ENCODE assay signal across 10 cellular contexts in the genomic region with DNA sequence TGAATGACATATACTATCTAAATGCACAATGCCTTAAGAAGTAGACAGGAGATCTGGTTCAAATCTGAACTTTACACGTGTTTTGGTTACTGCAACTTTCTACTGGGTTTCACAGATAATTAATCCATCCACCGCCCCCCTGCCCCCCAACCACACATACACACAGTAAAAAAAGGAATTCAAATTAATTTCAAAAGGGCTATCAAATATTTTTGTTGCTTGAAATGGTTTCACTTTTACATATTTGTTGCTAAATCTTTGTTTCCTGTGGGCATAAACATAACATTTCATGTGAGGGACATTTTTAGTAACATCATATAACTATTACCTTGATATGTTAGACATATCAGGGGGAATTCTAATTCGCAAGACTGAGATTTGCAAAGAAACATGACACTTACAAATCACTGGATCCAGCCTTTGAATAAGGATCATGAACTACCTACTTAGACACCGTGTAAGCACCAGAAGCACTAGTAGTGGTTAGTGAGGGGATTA. TPM values are rescaled to one million over a fixed set of nuclear protein-coding genes. Genes with fewer than 3 reads are reported as not detected.
A peak's percentile ranks its signal among the peaks of the same experiment; 100 is the strongest.
DNase-seq lines count a peak whose midpoint lies in the region; ATAC-seq and TF ChIP-seq lines count a peak whose summit lies in the region.
"Had no signal": no experiment of that assay in that cellular context is flagged by ENCODE, and none has a peak within 500 bp of the region (broad histone marks: within the 10 kb centered on the region; RNA-seq: fewer than 3 reads in every experiment).

No MANE protein-coding gene starts in this region.

- H3K9me3 Mint-ChIP-seq in CD8-positive, alpha-beta memory T cell, result no peaks in the 10 kb centered on the region
- H3K9me3 Mint-ChIP-seq in chondrocyte (ENCODE audit: low read depth), result no peaks in the 10 kb centered on the region

- CTCF ChIA-PET in CD8-positive, alpha-beta memory T cell (lab: Charles Lee), result interaction anchor here (1.5 kb wide), 1 partner anchor 53 kb away, joined by 3 read pairs; no protein-coding TSS in a partner anchor

- no peaks in the 10 kb centered on the region for H3K9me3 ChIP-seq in CD8-positive, alpha-beta memory T cell (ENCODE audit: low read length)
- H3K9me3 ChIP-seq in RWPE2 (ENCODE audit: severe bottlenecking), result no peaks in the 10 kb centered on the region
- no peaks in the 10 kb centered on the region for H3K9me3 ChIP-seq in skeletal muscle satellite cell (replicated peaks; ENCODE audit: low read length)
- H3K9me3 ChIP-seq in GM23248 (ENCODE audit: low read depth), result no peaks in the 10 kb centered on the region
- H3K9me3 ChIP-seq in Karpas-422 (ENCODE audit: low read length), result no peaks in the 10 kb centered on the region

- H3K27me3 ChIP-seq in CD8-positive, alpha-beta memory T cell (ENCODE audit: insufficient read depth, low read length, poor library complexity, severe bottlenecking), result no peaks in the 10 kb centered on the region
- no peaks in the 10 kb centered on the region for H3K27me3 ChIP-seq in RWPE2 (ENCODE audit: insufficient read depth, poor library complexity, severe bottlenecking)
- no peaks in the 10 kb centered on the region for H3K27me3 ChIP-seq in skeletal muscle satellite cell (ENCODE audit: control insufficient read depth, insufficient read depth, low read length)
- H3K27me3 ChIP-seq in GM23248 (replicated peaks; ENCODE audit: insufficient read depth), result no peaks in the 10 kb centered on the region
- H3K27me3 ChIP-seq in Karpas-422 (ENCODE audit: low read length), result no peaks in the 10 kb centered on the region
- H3K27me3 ChIP-seq: dorsolateral prefrontal cortex had no signal

- H3K27ac ChIP-seq in CD8-positive, alpha-beta memory T cell (ENCODE audit: low read depth, low read length), result peak overlapping the region; percentile 49
- peak overlapping the region; percentile 4 for H3K27ac ChIP-seq in RWPE2 (ENCODE audit: poor library complexity, severe bottlenecking)
- H3K27ac ChIP-seq in GM23248, result no peak overlapping the region
- no peak overlapping the region for H3K27ac ChIP-seq in Karpas-422 (ENCODE audit: low read length)

- WGBS in GM23248 (ENCODE audit: low coverage in 1 of 2, low lambda C conversion rate in 2 of 2, missing lambda C conversion rate in 2 of 2), 2 experiments, result 59 to 63% methylated on average over 4 of the region's 4 CpGs

- peaks cover 6 to 13% (median 6%) of the 10 kb centered on the region in 3 donors for H3K36me3 Mint-ChIP-seq in CD8-positive, alpha-beta memory T cell
- H3K36me3 Mint-ChIP-seq in chondrocyte (ENCODE audit: low read depth), result peaks cover 9% of the 10 kb centered on the region

- H3K79me2 ChIP-seq in GM23248 (ENCODE audit: insufficient read depth), result 0 out of 2 replicates have a peak, but pooled peaks cover 19% of the 10 kb centered on the region
- no peaks in the 10 kb centered on the region for H3K79me2 ChIP-seq in Karpas-422 (ENCODE audit: low read length)

- peaks cover 6% of the 10 kb centered on the region for H3F3A ChIP-seq in GM23248 (ENCODE audit: insufficient read depth)

- TF ChIP-seq CTCF in RWPE2 (IDR thresholded peaks at IDR 0.05; ENCODE audit: poor library complexity, severe bottlenecking) (no peak), chondrocyte (IDR thresholded peaks at IDR 0.05) (no peak)

- H3K4me3 ChIP-seq in CD8-positive, alpha-beta memory T cell (ENCODE audit: low read length), result no peak overlapping the region
- no peak overlapping the region for H3K4me3 ChIP-seq in RWPE2 (ENCODE audit: severe bottlenecking)
- no peak overlapping the region for H3K4me3 ChIP-seq in skeletal muscle satellite cell (ENCODE audit: low read length)
- H3K4me3 ChIP-seq in GM23248, result no peak overlapping the region
- H3K4me3 ChIP-seq in Karpas-422 (ENCODE audit: low read length), result no peak overlapping the region
- H3K4me3 ChIP-seq: dorsolateral prefrontal cortex had no signal

- H3K27ac Mint-ChIP-seq in CD8-positive, alpha-beta memory T cell, result peak overlapping the region; percentile 89 to 99 (median 96)
- H3K27ac Mint-ChIP-seq in chondrocyte (ENCODE audit: unreplicated experiment), result peak overlapping the region; percentile 57

- peaks cover 70 to 89% (median 79%) of the 10 kb centered on the region in 3 donors for H3K4me1 Mint-ChIP-seq in CD8-positive, alpha-beta memory T cell
- H3K4me1 Mint-ChIP-seq in chondrocyte (ENCODE audit: low read depth), result peaks cover 79% of the 10 kb centered on the region

- no peaks in the 10 kb centered on the region for H3K9me2 ChIP-seq in GM23248 (ENCODE audit: insufficient read depth)
- H3K9me2 ChIP-seq in Karpas-422 (replicated peaks; ENCODE audit: insufficient read depth, low read length), result no peaks in the 10 kb centered on the region

- POLR2A ChIA-PET in CD8-positive, alpha-beta memory T cell (lab: Charles Lee), result interaction anchor here (0.7 to 3.2 kb wide), 3 partner anchors 7 to 158 kb away, joined by 3 to 13 read pairs (median 3); a partner anchor contains a TSS

- peak overlapping the region; percentile 69 to 90 (median 83) for H3K4me3 Mint-ChIP-seq in CD8-positive, alpha-beta memory T cell
- H3K4me3 Mint-ChIP-seq in chondrocyte (ENCODE audit: unreplicated experiment), result no peak overlapping the region

- H3K27me3 Mint-ChIP-seq in CD8-positive, alpha-beta memory T cell, result no peaks in the 10 kb centered on the region
- H3K27me3 Mint-ChIP-seq in chondrocyte (ENCODE audit: low read depth), result no peaks in the 10 kb centered on the region

- no peak for ATAC-seq in RWPE2 (ENCODE audit: low read depth)
- ATAC-seq in GM19397 (IDR thresholded peaks at IDR 0.05; ENCODE audit: unreplicated experiment), result no peak

- H2AFZ ChIP-seq in GM23248 (no peak overlapping the region), Karpas-422 (ENCODE audit: low read length) (no peak overlapping the region)

- in situ Hi-C loops in GM23248 (cut with MboI), result no loop called here

- H3K4me2 ChIP-seq in skeletal muscle satellite cell (ENCODE audit: low read length) (peak overlapping the region; percentile 4), GM23248 (ENCODE audit: unreplicated experiment) (no peak overlapping the region), Karpas-422 (ENCODE audit: low read depth, low read length, poor library complexity, severe bottlenecking) (no peak overlapping the region)

- H3K4me1 ChIP-seq in CD8-positive, alpha-beta memory T cell (ENCODE audit: insufficient read depth, low read length), result peaks cover 33% of the 10 kb centered on the region
- H3K4me1 ChIP-seq in RWPE2 (ENCODE audit: insufficient read depth, poor library complexity, severe bottlenecking) (peaks cover 28% of the 10 kb centered on the region), skeletal muscle satellite cell (ENCODE audit: control insufficient read depth, insufficient read depth, low read length) (peaks cover 23% of the 10 kb centered on the region), GM23248 (ENCODE audit: insufficient read depth) (peaks cover 27% of the 10 kb centered on the region), Karpas-422 (ENCODE audit: low read length) (no peaks in the 10 kb centered on the region)

- H4K20me1 ChIP-seq in GM23248 (ENCODE audit: insufficient read depth), result no peaks in the 10 kb centered on the region
- H4K20me1 ChIP-seq in Karpas-422 (ENCODE audit: insufficient read depth, low read depth, low read length), result no peaks in the 10 kb centered on the region

- no peaks in the 10 kb centered on the region for H3K36me3 ChIP-seq in CD8-positive, alpha-beta memory T cell (ENCODE audit: insufficient read depth, low read length)
- H3K36me3 ChIP-seq in RWPE2 (ENCODE audit: low read depth) (no peaks in the 10 kb centered on the region), skeletal muscle satellite cell (ENCODE audit: insufficient read depth, low read length) (peaks cover 5% of the 10 kb centered on the region), GM23248 (ENCODE audit: low read depth) (no peaks in the 10 kb centered on the region), Karpas-422 (ENCODE audit: insufficient read depth, low read length) (no peaks in the 10 kb centered on the region)

- no peak for DNase-seq in CD8-positive, alpha-beta memory T cell
- DNase-seq in RWPE2 (ENCODE audit: low spot score) (no peak), chondrocyte (ENCODE audit: low spot score) (no peak), GM23248 (no peak), Karpas-422 (no peak)
- DNase-seq: DMS153, dorsolateral prefrontal cortex, NCI-H446 treated with DMSO at 0.1 percent for 48 hours had no signal

- H3K9ac ChIP-seq in skeletal muscle satellite cell (ENCODE audit: low read depth, low read length) (peak overlapping the region; percentile 16), GM23248 (no peak overlapping the region), Karpas-422 (ENCODE audit: low read length) (no peak overlapping the region)

RNA-seq across cellular contexts. Expression of a gene that starts 7.5 kb away (rescaled TPM):
- total RNA-seq in CD8-positive, alpha-beta memory T cell, result 10 to 100 TPM; 39.9 to 41.0 TPM
- 40.2 TPM for polyA plus RNA-seq in CD8-positive, alpha-beta memory T cell
- total RNA-seq in chondrocyte, result 23.2 to 42.0 TPM (median 25.2 TPM) in 3 replicates
- 0.22 and 0.25 TPM in 2 replicates for total RNA-seq in skeletal muscle satellite cell (2012; rRNA removed)
- 4.2 and 4.3 TPM in 2 replicates for total RNA-seq in GM23248 (2014; rRNA removed; shearing (Covaris generic))
- polyA plus RNA-seq in GM23248 (2016; fragmentation: Nextera tagmentation; extraction: Ambion mirVana), result 2.9 and 3.0 TPM in 2 replicates
- 3.8 and 8.0 TPM in 2 replicates for total RNA-seq in Karpas-422 (2014; rRNA removed; shearing (Covaris generic); ENCODE audit: low replicate concordance)

Comparison
In these comparisons a context has a peak if more than half of its experiments do, and no peak if none do; other contexts are left out.
1. H3K27ac ChIP-seq: peak in CD8-positive, alpha-beta memory T cell (single experiment) and RWPE2 (single experiment); none in GM23248 (single experiment) and Karpas-422 (single experiment).